In genomic region chr12:116213014-116213413, GRCh38 we compare ENCODE assay signal across 3 cellular contexts.
TF ChIP-seq lines count a peak whose summit lies in the region.

No MANE protein-coding gene starts in this region.

TF ChIP-seq in SK-N-SH, 30 proteins besides CTCF, POLR2A, EP300 and RAD21:
- no peak for TF ChIP-seq PBX3 (IDR thresholded peaks at IDR 0.05)
- no peak for TF ChIP-seq REST (IDR thresholded peaks at IDR 0.05; ENCODE audit: low read depth, low read length)
- TF ChIP-seq MEF2A (IDR thresholded peaks at IDR 0.05; ENCODE audit: borderline replicate concordance, low read depth): no peak
TF ChIP-seq in SK-N-SH: peak in this region for 0.

TF ChIP-seq in SK-N-SH treated with all-trans-retinoic acid at 6 μM for 48 hours, 23 proteins besides CTCF, POLR2A, EP300 and RAD21 (continued from another document):
- no peak for TF ChIP-seq TSHZ2 (CRISPR knock-in tag; IDR thresholded peaks at IDR 0.05)
- no peak for TF ChIP-seq TOX (CRISPR knock-in tag; IDR thresholded peaks at IDR 0.05; ENCODE audit: borderline replicate concordance)
- no peak for TF ChIP-seq ZFP30 (CRISPR knock-in tag; IDR thresholded peaks at IDR 0.05)
- no peak for TF ChIP-seq ZNF565 (CRISPR knock-in tag; conservative IDR thresholded peaks at IDR 0.05; ENCODE audit: low read depth)
TF ChIP-seq in SK-N-SH treated with all-trans-retinoic acid at 6 μM for 48 hours: peak in this region for 0.

TF ChIP-seq in GM23338, 12 proteins besides CTCF, POLR2A, EP300 and RAD21 (continued from another document):
- TF ChIP-seq REST (IDR thresholded peaks at IDR 0.05; ENCODE audit: unreplicated experiment): no peak
- TF ChIP-seq STAT1 (IDR thresholded peaks at IDR 0.05; ENCODE audit: unreplicated experiment): no peak
- no peak for TF ChIP-seq ZNF331 (CRISPR knock-in tag; IDR thresholded peaks at IDR 0.05; ENCODE audit: low read depth)
- no peak for TF ChIP-seq EZH2 (IDR thresholded peaks at IDR 0.05; ENCODE audit: low read depth, unreplicated experiment)
- no peak for TF ChIP-seq JUNB (IDR thresholded peaks at IDR 0.05; ENCODE audit: unreplicated experiment)
- TF ChIP-seq ETS1 (IDR thresholded peaks at IDR 0.05): no peak
- no peak for TF ChIP-seq CREB1 (CRISPR knock-in tag; IDR thresholded peaks at IDR 0.05; ENCODE audit: low read depth)
